In genomic region chr3:138726042-138726441, GRCh38 we compare ENCODE assay signal across 8 cellular contexts.
DNase-seq lines count a peak whose midpoint lies in the region; ATAC-seq, FAIRE-seq and TF ChIP-seq lines count a peak whose summit lies in the region.
"Not testable (repeated sequence)": the region's sequence is repeated elsewhere in the genome, so short reads cannot be mapped to it uniquely, and the experiment has no call there.

No MANE protein-coding gene starts in this region.

- intact Hi-C loops in endothelial cell of umbilical vein (cut with micrococcal nuclease), result not testable (repeated sequence)

- not testable (repeated sequence) for H3K4me1 ChIP-seq in A549; endothelial cell of umbilical vein (ENCODE audit: control insufficient read depth, extremely low read depth, insufficient read depth, low read length)

- dilution Hi-C loops in endothelial cell of umbilical vein (cut with MboI; ENCODE audit: extremely low pct_ligation_motif_present, low sequenced_read_pairs), result not testable (repeated sequence)

- peak; percentile 46 for FAIRE-seq in A549 (lab: Jason Lieb, UNC)
- FAIRE-seq in endothelial cell of umbilical vein (lab: Jason Lieb, UNC), result peak; percentile 48

- H3K27ac Mint-ChIP-seq in activated T-cell treated with anti-CD3 and anti-CD28 coated beads, Interleukin-2, amount 50 U/mL, for 24 hours, result peak overlapping the region; percentile 42
- peak overlapping the region; percentile 59 for H3K27ac Mint-ChIP-seq in mesothelial cell of epicardium

- DNase-seq in A549 (ENCODE audit: low read depth in 1 of 2, low spot score in 1 of 2); activated T-cell treated with anti-CD3 and anti-CD28 coated beads, Interleukin-2, amount 50 U/mL, for 24 hours; mesothelial cell of epicardium (ENCODE audit: low spot score in 2 of 2, unreplicated experiment in 2 of 2): not testable (repeated sequence)
- DNase-seq in Kasumi-1 (lab: John Stamatoyannopoulos, UW) (peak; percentile 63 to 71), endothelial cell of umbilical vein (ENCODE audit: low read depth, low spot score) (peak; percentile 69)

- H3K79me2 ChIP-seq in endothelial cell of umbilical vein (ENCODE audit: control insufficient read depth, insufficient read depth, low read length), result not testable (repeated sequence)

- not testable (repeated sequence) for ATAC-seq in A549
- peak; percentile 63 for ATAC-seq in GM18868 (IDR thresholded peaks at IDR 0.05; ENCODE audit: unreplicated experiment)
- peak; percentile 72 for ATAC-seq in GM21423 (IDR thresholded peaks at IDR 0.05; ENCODE audit: unreplicated experiment)
- ATAC-seq in HG02884 (IDR thresholded peaks at IDR 0.05; ENCODE audit: unreplicated experiment), result peak; percentile 60

- not testable (repeated sequence) for TF ChIP-seq POLR2A in A549 (IDR thresholded peaks at IDR 0.05; ENCODE audit: low read length); endothelial cell of umbilical vein (IDR thresholded peaks at IDR 0.05; ENCODE audit: low read depth, low read length)

- CTCF ChIA-PET in A549 (lab: Yijun Ruan, JAX), result not testable (repeated sequence)
- CTCF ChIA-PET in endothelial cell of umbilical vein (lab: Charles Lee), result interaction anchor here (1.3 to 2.4 kb wide), 2 partner anchors 11 to 190 kb away, joined by 5 to 15 read pairs; no protein-coding TSS in a partner anchor

- POLR2A ChIA-PET in A549 (lab: Yijun Ruan, JAX); endothelial cell of umbilical vein (lab: Charles Lee): not testable (repeated sequence)

- WGBS in A549 (ENCODE audit: missing lambda C conversion rate), result 88% methylated on average over 2 of the region's 2 CpGs

- not testable (repeated sequence) for H3K9ac ChIP-seq in endothelial cell of umbilical vein (replicated peaks; ENCODE audit: extremely low read depth, insufficient read depth, low read length)

- not testable (repeated sequence) for H3K36me3 ChIP-seq in endothelial cell of umbilical vein (ENCODE audit: control insufficient read depth in 2 of 2, extremely low read depth in 1 of 2, insufficient read depth in 2 of 2, low read length in 2 of 2)

- not testable (repeated sequence) for BruUV-seq in endothelial cell of umbilical vein (replicated peaks; lab: Mats Ljungman, UMichigan)

- not testable (repeated sequence) for H3K27me3 Mint-ChIP-seq in activated T-cell treated with anti-CD3 and anti-CD28 coated beads, Interleukin-2, amount 50 U/mL, for 24 hours; mesothelial cell of epicardium (ENCODE audit: low read depth)

- not testable (repeated sequence) for H3K9me3 Mint-ChIP-seq in activated T-cell treated with anti-CD3 and anti-CD28 coated beads, Interleukin-2, amount 50 U/mL, for 24 hours; mesothelial cell of epicardium

- not testable (repeated sequence) for H3K27me3 ChIP-seq in endothelial cell of umbilical vein (ENCODE audit: control insufficient read depth in 2 of 2, insufficient read depth in 2 of 2, low read length in 2 of 2)

- not testable (repeated sequence) for TF ChIP-seq EP300 in A549 (IDR thresholded peaks at IDR 0.05)

- H3K36me3 Mint-ChIP-seq in activated T-cell treated with anti-CD3 and anti-CD28 coated beads, Interleukin-2, amount 50 U/mL, for 24 hours (ENCODE audit: low read depth), result peaks cover 46% of the 10 kb centered on the region
- not testable (repeated sequence) for H3K36me3 Mint-ChIP-seq in mesothelial cell of epicardium

- H3K9me3 ChIP-seq in A549; endothelial cell of umbilical vein (replicated peaks; ENCODE audit: control insufficient read depth, insufficient read depth, low read length): not testable (repeated sequence)

- not testable (repeated sequence) for TF ChIP-seq RAD21 in A549 (conservative IDR thresholded peaks at IDR 0.05 in 1 of 2, IDR thresholded peaks at IDR 0.05 in 1 of 2)

- H3K4me3 ChIP-seq in A549; endothelial cell of umbilical vein (replicated peaks in 1 of 3; ENCODE audit: insufficient read depth in 1 of 3, low read depth in 1 of 3, low read length in 3 of 3): not testable (repeated sequence)

- not testable (repeated sequence) for H3K4me3 Mint-ChIP-seq in activated T-cell treated with anti-CD3 and anti-CD28 coated beads, Interleukin-2, amount 50 U/mL, for 24 hours; mesothelial cell of epicardium

- H3K4me2 ChIP-seq in A549; endothelial cell of umbilical vein (ENCODE audit: insufficient read depth, low read length): not testable (repeated sequence)

- H3K27ac ChIP-seq in A549; endothelial cell of umbilical vein (ENCODE audit: insufficient read depth, low read depth, low read length): not testable (repeated sequence)

- not testable (repeated sequence) for TF ChIP-seq CTCF in A549 (IDR thresholded peaks at IDR 0.05); endothelial cell of umbilical vein (IDR thresholded peaks at IDR 0.05; ENCODE audit: extremely low read depth in 1 of 2, insufficient read depth in 1 of 2, low read depth in 1 of 2, low read length in 2 of 2); mesothelial cell of epicardium (IDR thresholded peaks at IDR 0.05; ENCODE audit: unreplicated experiment)

- peaks cover 15% of the 10 kb centered on the region for H3K4me1 Mint-ChIP-seq in activated T-cell treated with anti-CD3 and anti-CD28 coated beads, Interleukin-2, amount 50 U/mL, for 24 hours (ENCODE audit: low read depth)
- not testable (repeated sequence) for H3K4me1 Mint-ChIP-seq in mesothelial cell of epicardium

- H3K9me1 ChIP-seq in endothelial cell of umbilical vein (replicated peaks; ENCODE audit: control insufficient read depth, extremely low read depth, insufficient read depth, low read length), result not testable (repeated sequence)

- not testable (repeated sequence) for H4K20me1 ChIP-seq in endothelial cell of umbilical vein (replicated peaks; ENCODE audit: control insufficient read depth, extremely low read depth, insufficient read depth, low read length)

- H2AFZ ChIP-seq in endothelial cell of umbilical vein (ENCODE audit: low read depth, low read length), result not testable (repeated sequence)
